Comparison of ENCODE assay signal across 4 cellular contexts in genomic region chr7:4972446-4972845, GRCh38. TPM values are rescaled to one million over a fixed set of nuclear protein-coding genes. Genes with fewer than 3 reads are reported as not detected.
"Had no signal": no experiment of that assay in that cellular context is flagged by ENCODE, and none has a peak within 500 bp of the region (broad histone marks: within the 10 kb centered on the region; RNA-seq: fewer than 3 reads in every experiment).

No MANE protein-coding gene starts in this region.

RNA-seq across cellular contexts. Expression of gene MMD2, which starts 13.5 kb away (rescaled TPM):
- total RNA-seq: LHCN-M2, M059J, MCF 10A, NCI-H460 had no signal
